22 cellular contexts compared by ENCODE assay signal in genomic region chr14:63996016-63996415, GRCh38.
A peak's percentile ranks its signal among the peaks of the same experiment; 100 is the strongest.
DNase-seq lines count a peak whose midpoint lies in the region; ATAC-seq and TF ChIP-seq lines count a peak whose summit lies in the region.
"Had no signal": no experiment of that assay in that cellular context is flagged by ENCODE, and none has a peak within 500 bp of the region (broad histone marks: within the 10 kb centered on the region; RNA-seq: fewer than 3 reads in every experiment).

No MANE protein-coding gene starts in this region.

- intact Hi-C loops in Calu3 (cut with micrococcal nuclease; ENCODE audit: unreplicated experiment) (no loop called here), natural killer cell (cut with micrococcal nuclease) (no loop called here)

- H3K4me3 Mint-ChIP-seq in Calu3 (ENCODE audit: low read depth, unreplicated experiment) (no peak overlapping the region), natural killer cell (no peak overlapping the region)
- H3K4me3 Mint-ChIP-seq: CD4-positive, CD25-positive, alpha-beta regulatory T cell had no signal

- H3K27ac Mint-ChIP-seq in Calu3 (ENCODE audit: unreplicated experiment) (peak overlapping the region; percentile 3), natural killer cell (peak overlapping the region; percentile 15 to 66)

- DNase-seq in Calu3 (no peak), ELR (ENCODE audit: low read depth) (peak; percentile 2), dermis blood vessel endothelial cell (peak; percentile 56), natural killer cell (no peak), amniotic stem cell (lab: John Stamatoyannopoulos, UW) (no peak), dedifferentiated amniotic fluid mesenchymal stem cell (ENCODE audit: extremely low spot score) (no peak)
- no peak for DNase-seq in effector CD4-positive, alpha-beta T cell
- DNase-seq: CD4-positive, CD25-positive, alpha-beta regulatory T cell; DMS79 treated with DMSO at 0.1 percent for 48 hours; H7; KBM-7; MM.1S; NCI-H1048; NCI-H1417 treated with DMSO at 0.1 percent for 48 hours; NCI-H1930; NCI-H226; NCI-H510A treated with DMSO at 0.1 percent for 48 hours; NCI-H774; NK-92 treated with Interleukin-12 subunit alpha and Interleukin-12 subunit beta, amount 100 ng/mL, for 24 hours; SIG-M5; SK-N-SH had no signal

- no peaks in the 10 kb centered on the region for H3K9me3 Mint-ChIP-seq in Calu3 (ENCODE audit: low read depth, unreplicated experiment)
- no peaks in the 10 kb centered on the region for H3K9me3 Mint-ChIP-seq in natural killer cell

- H3K27me3 Mint-ChIP-seq in Calu3 (ENCODE audit: unreplicated experiment) (no peaks in the 10 kb centered on the region), natural killer cell (ENCODE audit: low read depth in 2 of 2) (no peaks in the 10 kb centered on the region)
- H3K27me3 Mint-ChIP-seq: CD4-positive, CD25-positive, alpha-beta regulatory T cell had no signal

- CTCF ChIA-PET in Calu3 (lab: Charles Lee): no interaction called here

- TF ChIP-seq CTCF in Calu3 (IDR thresholded peaks at IDR 0.05; ENCODE audit: unreplicated experiment): no peak
- TF ChIP-seq CTCF in natural killer cell (IDR thresholded peaks at IDR 0.05): no peak

- H3K36me3 Mint-ChIP-seq in Calu3 (ENCODE audit: insufficient read depth, unreplicated experiment) (peaks cover 27% of the 10 kb centered on the region), natural killer cell (peaks cover 45% of the 10 kb centered on the region)

- ATAC-seq in natural killer cell (no peak), HG03469 (IDR thresholded peaks at IDR 0.05; ENCODE audit: unreplicated experiment) (no peak)

- BruUV-seq in Calu3 (replicated peaks; lab: Mats Ljungman, UMichigan): no TSS peak

- H3K4me1 Mint-ChIP-seq in Calu3 (ENCODE audit: low read depth, unreplicated experiment) (peaks cover 8% of the 10 kb centered on the region), natural killer cell (peaks cover 18 to 24% of the 10 kb centered on the region in 2 donors)

Comparison
In these comparisons a context has a peak if more than half of its experiments do, and no peak if none do; other contexts are left out.
1. DNase-seq: peak in ELR (single experiment) and dermis blood vessel endothelial cell (single experiment); none in Calu3 (single experiment), natural killer cell (single experiment), amniotic stem cell (single experiment), dedifferentiated amniotic fluid mesenchymal stem cell (single experiment) and effector CD4-positive, alpha-beta T cell (single experiment).